In the genomic region with DNA sequence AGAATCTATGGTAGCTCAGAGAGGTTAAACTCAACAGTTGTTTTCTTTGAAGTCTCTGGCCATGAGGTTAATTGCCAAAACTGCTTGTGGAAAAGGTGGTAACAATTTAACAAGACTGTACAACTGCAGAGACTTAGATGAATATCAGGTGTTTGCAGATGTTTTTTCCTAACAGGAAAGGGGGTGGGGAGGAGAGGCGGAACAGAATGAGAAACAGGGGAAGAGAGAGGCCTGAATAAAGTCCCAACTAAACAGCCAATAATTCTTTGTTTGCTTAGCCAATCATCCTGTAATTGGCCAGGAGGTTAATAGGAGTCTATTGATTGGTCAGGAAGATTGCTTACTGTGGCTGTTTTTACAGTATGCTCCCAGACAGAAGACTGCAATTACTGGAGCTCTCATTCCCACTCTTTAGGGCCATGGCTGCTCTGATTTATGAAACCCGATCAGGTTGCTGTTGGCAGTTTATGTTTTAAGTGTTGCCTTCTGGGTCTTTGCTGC, we compare ENCODE assay signal across 16 cellular contexts.
DNase-seq lines count a peak whose midpoint lies in the region; FAIRE-seq and TF ChIP-seq lines count a peak whose summit lies in the region.
"Had no signal": no experiment of that assay in that cellular context is flagged by ENCODE, and none has a peak within 500 bp of the region (broad histone marks: within the 10 kb centered on the region; RNA-seq: fewer than 3 reads in every experiment).

No MANE protein-coding gene starts in this region.

- intact Hi-C loops in vagina (cut with DNase I): no loop called here

- peak; percentile 45 for DNase-seq in NCI-H2171 treated with DMSO at 0.1 percent for 48 hours (lab: John Stamatoyannopoulos, UW)
- DNase-seq in NCI-H2171 (lab: John Stamatoyannopoulos, UW): no peak
- DNase-seq in NCI-H748 (lab: John Stamatoyannopoulos, UW; ENCODE audit: unreplicated experiment): peak; percentile 83
- DNase-seq in left kidney (ENCODE audit: low read depth, low spot score): peak; percentile 77
- DNase-seq in COLO668 (lab: John Stamatoyannopoulos, UW; ENCODE audit: unreplicated experiment): no peak
- no peak for DNase-seq in vagina (ENCODE audit: extremely low spot score in 2 of 2)
- no peak for DNase-seq in HTR-8/SVneo (ENCODE audit: insufficient read length, low spot score)
- DNase-seq: activated CD4-positive, alpha-beta T cell treated with anti-CD3 and anti-CD28 coated beads for 48 hours; activated T-cell treated with anti-CD3 and anti-CD28 coated beads, Interleukin-2, amount 50 U/mL, for 4 hours; cerebellar nuclear complex; COR-L47; gastrocnemius medialis; RPMI8226; stimulated activated naive CD8-positive, alpha-beta T cell treated with anti-CD3 and anti-CD28 coated beads, Interleukin-15, Interleukin-2, amounts not matched to agents 100 U/mL and 50 U/mL, for 24 hours had no signal

- no peak overlapping the region for H3K4me3 ChIP-seq in vagina
- H3K4me3 ChIP-seq: gastrocnemius medialis, skin epidermis had no signal

- no peaks in the 10 kb centered on the region for H3K27me3 ChIP-seq in vagina
- H3K27me3 ChIP-seq: gastrocnemius medialis had no signal

- no peak for TF ChIP-seq POLR2A in vagina (IDR thresholded peaks at IDR 0.05)

- H3K9me3 ChIP-seq in KOPT-K1 (ENCODE audit: insufficient read depth, low read length, poor library complexity, severe bottlenecking) (no peaks in the 10 kb centered on the region), vagina (no peaks in the 10 kb centered on the region)
- H3K9me3 ChIP-seq: gastrocnemius medialis had no signal

- H3K27ac ChIP-seq in KOPT-K1 (ENCODE audit: low read depth, low read length, poor library complexity, severe bottlenecking) (peak overlapping the region; percentile 1), vagina (no peak overlapping the region)
- H3K27ac ChIP-seq: gastrocnemius medialis, skin epidermis had no signal

- no peaks in the 10 kb centered on the region for H3K36me3 ChIP-seq in KOPT-K1 (ENCODE audit: insufficient read depth, low read length)
- no peaks in the 10 kb centered on the region for H3K36me3 ChIP-seq in vagina
- H3K36me3 ChIP-seq: gastrocnemius medialis had no signal

- FAIRE-seq in HTR-8/SVneo (lab: Jason Lieb, UNC): no peak

- no peaks in the 10 kb centered on the region for H3K4me1 ChIP-seq in vagina
- H3K4me1 ChIP-seq: gastrocnemius medialis had no signal

- no peak for TF ChIP-seq CTCF in vagina (IDR thresholded peaks at IDR 0.05)

Comparison
In these comparisons a context has a peak if more than half of its experiments do, and no peak if none do; other contexts are left out.
1. DNase-seq: peak in NCI-H2171 treated with DMSO at 0.1 percent for 48 hours (single experiment), NCI-H748 (single experiment) and left kidney (single experiment); none in NCI-H2171 (single experiment), COLO668 (single experiment), vagina (0 of 2) and HTR-8/SVneo (single experiment).